23 cellular contexts compared by ENCODE assay signal in genomic region chr1:48033495-48034050, GRCh38. TPM values are rescaled to one million over a fixed set of nuclear protein-coding genes. Genes with fewer than 3 reads are reported as not detected.
"Had no signal": no experiment of that assay in that cellular context is flagged by ENCODE, and none has a peak within 500 bp of the region (broad histone marks: within the 10 kb centered on the region; RNA-seq: fewer than 3 reads in every experiment).

No MANE protein-coding gene starts in this region.

- H3K4me1 ChIP-seq: esophagus squamous epithelium, psoas muscle, sigmoid colon, vagina had no signal

- H3K27ac ChIP-seq: esophagus squamous epithelium, neural progenitor cell, psoas muscle, sigmoid colon, testis, tibial nerve, vagina had no signal

- ATAC-seq: left lobe of liver; naive thymus-derived CD4-positive, alpha-beta T cell; psoas muscle; stimulated activated effector memory CD8-positive, alpha-beta T cell treated with anti-CD3 and anti-CD28 coated beads, Interleukin-12 subunit alpha, Interleukin-12 subunit beta, amount 100 ng/mL, for 72 hours; stimulated activated naive CD8-positive, alpha-beta T cell treated with anti-CD3 and anti-CD28 coated beads, Interleukin-15, Interleukin-2, amounts not matched to agents 100 U/mL and 50 U/mL, for 24 hours had no signal

- H3K36me3 ChIP-seq: esophagus squamous epithelium, neural progenitor cell, sigmoid colon, tibial nerve, vagina had no signal

- H3K27me3 ChIP-seq: neural progenitor cell, sigmoid colon, testis, tibial nerve, vagina had no signal

- H3K4me3 ChIP-seq: esophagus squamous epithelium, lung, neural progenitor cell, psoas muscle, sigmoid colon, testis, tibial nerve, vagina had no signal

- H3K9me3 ChIP-seq: esophagus squamous epithelium, psoas muscle, sigmoid colon, testis, tibial nerve, vagina had no signal

- DNase-seq: effector CD8-positive, alpha-beta T cell; erythroblast; esophagus squamous epithelium; foreskin melanocyte; kidney; midbrain; naive thymus-derived CD4-positive, alpha-beta T cell; nucleus accumbens; psoas muscle; right cardiac atrium; sigmoid colon; stimulated activated CD4-positive, alpha-beta T cell treated with anti-CD3 and anti-CD28 coated beads, Interleukin-2, amount 100 ng/mL, for 24 hours; stimulated activated CD4-positive, alpha-beta T cell treated with anti-CD3 and anti-CD28 coated beads, Interleukin-4, amount 100 ng/mL, for 24 hours; stimulated activated naive CD8-positive, alpha-beta T cell treated with anti-CD3 and anti-CD28 coated beads, Interleukin-15, Interleukin-2, amounts not matched to agents 100 U/mL and 50 U/mL, for 24 hours; substantia nigra; testis had no signal

RNA-seq across cellular contexts. Expression of gene TRABD2B, which starts 36.4 kb away (rescaled TPM):
- total RNA-seq: naive thymus-derived CD4-positive, alpha-beta T cell; osteocyte had no signal
- polyA plus RNA-seq: naive thymus-derived CD4-positive, alpha-beta T cell had no signal
